In genomic region chr10:33860994-33861393, GRCh38 we compare ENCODE assay signal across 14 cellular contexts.
DNase-seq lines count a peak whose midpoint lies in the region; ATAC-seq and TF ChIP-seq lines count a peak whose summit lies in the region.
"Had no signal": no experiment of that assay in that cellular context is flagged by ENCODE, and none has a peak within 500 bp of the region (broad histone marks: within the 10 kb centered on the region; RNA-seq: fewer than 3 reads in every experiment).

No MANE protein-coding gene starts in this region.

- H3K9me3 ChIP-seq in smooth muscle cell (replicated peaks; ENCODE audit: low read depth) (no peaks in the 10 kb centered on the region), stomach (no peaks in the 10 kb centered on the region)
- no peaks in the 10 kb centered on the region for H3K9me3 ChIP-seq in CD4-positive, alpha-beta memory T cell (ENCODE audit: control insufficient read depth in 1 of 2, low read length in 2 of 2)
- H3K9me3 ChIP-seq: BLaER1 had no signal

- H3K4me3 ChIP-seq in foreskin fibroblast (ENCODE audit: low read depth in 1 of 2, low read length in 2 of 2) (no peak overlapping the region), smooth muscle cell (no peak overlapping the region), stomach (no peak overlapping the region)
- no peak overlapping the region for H3K4me3 ChIP-seq in CD4-positive, alpha-beta memory T cell (ENCODE audit: low read length in 2 of 2)
- H3K4me3 ChIP-seq: BLaER1, K562 had no signal

- no peak for TF ChIP-seq POLR2A in stomach (IDR thresholded peaks at IDR 0.05)

- H3K9ac ChIP-seq in smooth muscle cell (ENCODE audit: low read depth), result no peak overlapping the region
- H3K9ac ChIP-seq: BLaER1 had no signal

- CTCF ChIA-PET in CD4-positive, alpha-beta memory T cell (lab: Charles Lee; ENCODE audit: partially characterized antibody), result no interaction called here

- H3K4me2 ChIP-seq in smooth muscle cell, result peak overlapping the region; percentile 53
- H3K4me2 ChIP-seq: BLaER1 had no signal

- TF ChIP-seq CTCF in VCaP (conservative IDR thresholded peaks at IDR 0.05) (no peak), foreskin fibroblast (IDR thresholded peaks at IDR 0.05; ENCODE audit: low read depth, low read length) (no peak), smooth muscle cell (IDR thresholded peaks at IDR 0.05; ENCODE audit: borderline replicate concordance, insufficient read depth, poor library complexity, severe bottlenecking) (no peak), stomach (IDR thresholded peaks at IDR 0.05) (no peak)

- DNase-seq in CD1c-positive myeloid dendritic cell (ENCODE audit: extremely low spot score) (peak; percentile 15), foreskin fibroblast (peak; percentile 9 to 32), smooth muscle cell (lab: John Stamatoyannopoulos, UW; ENCODE audit: unreplicated experiment) (no peak), Right ventricle myocardium inferior (ENCODE audit: missing footprints) (no peak), stomach (no peak)
- no peak for DNase-seq in CD4-positive, alpha-beta memory T cell
- DNase-seq: MV-4-11, NCI-H187 treated with DMSO at 0.1 percent for 48 hours, NCI-H2171, NCI-H446, NCI-H748 treated with DMSO at 0.1 percent for 48 hours had no signal

- POLR2A ChIA-PET in CD4-positive, alpha-beta memory T cell (lab: Charles Lee; ENCODE audit: partially characterized antibody), result no interaction called here

- no peaks in the 10 kb centered on the region for H3K4me1 ChIP-seq in smooth muscle cell (ENCODE audit: low read depth)
- no peaks in the 10 kb centered on the region for H3K4me1 ChIP-seq in CD4-positive, alpha-beta memory T cell (ENCODE audit: insufficient read depth, low read length)
- H3K4me1 ChIP-seq in stomach, result no peaks in the 10 kb centered on the region
- H3K4me1 ChIP-seq: BLaER1 had no signal

- no peak for TF ChIP-seq EP300 in stomach (IDR thresholded peaks at IDR 0.05)

- H3F3A ChIP-seq in smooth muscle cell (ENCODE audit: low read depth), result no peaks in the 10 kb centered on the region

- no peak overlapping the region for H3K27ac Mint-ChIP-seq in CD4-positive, alpha-beta memory T cell

- 44% methylated on average over 5 of the region's 5 CpGs for WGBS in smooth muscle cell (ENCODE audit: low lambda C conversion rate)
- 58 to 78% (median 71%) methylated on average over 5 of the region's 5 CpGs for WGBS in stomach, 5 donors

- H2AFZ ChIP-seq in smooth muscle cell (ENCODE audit: low read depth), result peak overlapping the region; percentile 75

- no peaks in the 10 kb centered on the region for H3K36me3 Mint-ChIP-seq in CD4-positive, alpha-beta memory T cell

- intact Hi-C loops in Right ventricle myocardium inferior (cut with DNase I), result no loop called here
- intact Hi-C loops in CD4-positive, alpha-beta memory T cell (cut with micrococcal nuclease), result no loop called here
- intact Hi-C loops in stomach (cut with DNase I; ENCODE audit: low total_unique reads), result no loop called here

- H3K36me3 ChIP-seq in smooth muscle cell (ENCODE audit: low read depth) (no peaks in the 10 kb centered on the region), stomach (no peaks in the 10 kb centered on the region)
- no peaks in the 10 kb centered on the region for H3K36me3 ChIP-seq in CD4-positive, alpha-beta memory T cell (ENCODE audit: insufficient read depth, low read length)
- H3K36me3 ChIP-seq: BLaER1 had no signal

- H3K79me2 ChIP-seq in smooth muscle cell (ENCODE audit: low read depth), result no peaks in the 10 kb centered on the region

- H3K27me3 Mint-ChIP-seq in CD4-positive, alpha-beta memory T cell, result peaks cover 2 to 3% of the 10 kb centered on the region in 2 donors

- no peaks in the 10 kb centered on the region for H3K9me3 Mint-ChIP-seq in CD4-positive, alpha-beta memory T cell

- no peaks in the 10 kb centered on the region for H4K20me1 ChIP-seq in smooth muscle cell (ENCODE audit: low read depth)
- H4K20me1 ChIP-seq: BLaER1 had no signal

- H3K4me1 Mint-ChIP-seq in CD4-positive, alpha-beta memory T cell, result peaks cover 0 to 3% (median 0%) of the 10 kb centered on the region in 4 donors

- no peak overlapping the region for H3K4me3 Mint-ChIP-seq in CD4-positive, alpha-beta memory T cell

- H3K27me3 ChIP-seq in smooth muscle cell (ENCODE audit: low read depth) (no peaks in the 10 kb centered on the region), stomach (no peaks in the 10 kb centered on the region)
- no peaks in the 10 kb centered on the region for H3K27me3 ChIP-seq in CD4-positive, alpha-beta memory T cell (ENCODE audit: insufficient read depth, low read length)
- H3K27me3 ChIP-seq: BLaER1 had no signal

- H3K27ac ChIP-seq in VCaP (peak overlapping the region; percentile 19; the same call in 1 of the 2 replicates), smooth muscle cell (ENCODE audit: low read depth) (no peak overlapping the region), stomach (no peak overlapping the region)
- no peak overlapping the region for H3K27ac ChIP-seq in CD4-positive, alpha-beta memory T cell (ENCODE audit: low read depth, low read length)
- H3K27ac ChIP-seq: BLaER1 had no signal

- ATAC-seq in Right ventricle myocardium inferior, result no peak
- ATAC-seq: K562 had no signal

Comparison
In these comparisons a context has a peak if more than half of its experiments do, and no peak if none do; other contexts are left out.
1. DNase-seq: peak in CD1c-positive myeloid dendritic cell (single experiment) and foreskin fibroblast (2 of 2); none in smooth muscle cell (single experiment), Right ventricle myocardium inferior (single experiment), CD4-positive, alpha-beta memory T cell (0 of 5) and stomach (single experiment).